In the genomic region with DNA sequence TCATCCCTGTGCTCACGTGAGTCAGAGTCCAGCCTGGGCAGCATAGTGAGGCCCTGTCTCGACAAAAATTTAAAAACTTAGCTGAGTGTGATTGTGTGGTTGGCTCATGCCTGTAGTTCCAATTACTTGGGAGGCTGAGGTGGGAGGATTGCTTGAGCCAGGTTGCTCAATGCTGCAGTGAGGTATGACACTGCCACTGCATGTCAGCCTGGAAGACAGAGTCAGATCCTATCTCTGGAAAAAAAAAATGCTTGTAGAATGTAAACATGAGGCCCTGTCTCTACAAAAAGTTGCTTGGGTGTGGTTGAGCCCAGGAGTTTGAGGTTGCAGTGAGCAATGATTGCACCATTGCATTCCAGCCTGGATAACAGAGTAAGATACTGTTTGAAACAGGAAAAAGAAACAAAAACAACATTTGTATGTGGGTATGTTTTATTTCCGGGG, we compare ENCODE assay signal across 1 cellular context.
TF ChIP-seq lines count a peak whose summit lies in the region.

No MANE protein-coding gene starts in this region.

TF ChIP-seq in K562, 482 proteins besides CTCF, POLR2A, EP300 and RAD21 (continued from another document):
- TF ChIP-seq, protein P1, sequence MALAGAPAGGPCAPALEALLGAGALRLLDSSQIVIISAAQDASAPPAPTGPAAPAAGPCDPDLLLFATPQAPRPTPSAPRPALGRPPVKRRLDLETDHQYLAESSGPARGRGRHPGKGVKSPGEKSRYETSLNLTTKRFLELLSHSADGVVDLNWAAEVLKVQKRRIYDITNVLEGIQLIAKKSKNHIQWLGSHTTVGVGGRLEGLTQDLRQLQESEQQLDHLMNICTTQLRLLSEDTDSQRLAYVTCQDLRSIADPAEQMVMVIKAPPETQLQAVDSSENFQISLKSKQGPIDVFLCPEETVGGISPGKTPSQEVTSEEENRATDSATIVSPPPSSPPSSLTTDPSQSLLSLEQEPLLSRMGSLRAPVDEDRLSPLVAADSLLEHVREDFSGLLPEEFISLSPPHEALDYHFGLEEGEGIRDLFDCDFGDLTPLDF (CRISPR knock-in tag; IDR thresholded peaks at IDR 0.05) = no peak
- TF ChIP-seq NCOR1 (IDR thresholded peaks at IDR 0.05) (no peak), ATF1 (CRISPR knock-in tag; IDR thresholded peaks at IDR 0.05) (no peak), ATF1 (tag; IDR thresholded peaks at IDR 0.05) (peak; percentile 57), SOX6 (IDR thresholded peaks at IDR 0.05) (peak; percentile 81), CBFA2T2 (conservative IDR thresholded peaks at IDR 0.05) (no peak), OTX1 (CRISPR knock-in tag; IDR thresholded peaks at IDR 0.05) (no peak), ZNF121 (CRISPR knock-in tag; conservative IDR thresholded peaks at IDR 0.05) (0 out of 2 replicates have a peak, but pooled peaks have one; percentile 8), ZBTB1 (CRISPR knock-in tag; IDR thresholded peaks at IDR 0.05; ENCODE audit: borderline replicate concordance, low read depth) (no peak), BHLHE40 (IDR thresholded peaks at IDR 0.05; ENCODE audit: low read length) (peak; percentile 36; the same call in 1 of the 2 replicates), CCNT2 (IDR thresholded peaks at IDR 0.05; ENCODE audit: borderline replicate concordance, extremely low read depth, insufficient read length, low read depth, low read length) (no peak), FOXM1 (IDR thresholded peaks at IDR 0.05; ENCODE audit: low read depth) (no peak), FOXM1 (CRISPR knock-in tag; IDR thresholded peaks at IDR 0.05; ENCODE audit: low read depth) (no peak), ZNF212 (CRISPR knock-in tag; IDR thresholded peaks at IDR 0.05) (no peak), NFE2L1 (tag; IDR thresholded peaks at IDR 0.05; ENCODE audit: borderline replicate concordance, low read depth) (no peak), ZNF639 (CRISPR knock-in tag; conservative IDR thresholded peaks at IDR 0.05 in 1 of 2, IDR thresholded peaks at IDR 0.05 in 1 of 2) (peak in 1 of 2 experiments; percentile 66; a peak in 1 of 4 replicates), FOXJ2 (tag; IDR thresholded peaks at IDR 0.05) (peak; percentile 94), ZNF644 (tag; IDR thresholded peaks at IDR 0.05; ENCODE audit: low read depth) (0 out of 2 replicates have a peak, but pooled peaks have one; percentile 58), ZNF589 (CRISPR knock-in tag; IDR thresholded peaks at IDR 0.05; ENCODE audit: low read depth) (peak; percentile 57; the same call in 1 of the 2 replicates), MYBL2 (IDR thresholded peaks at IDR 0.05; ENCODE audit: low read depth) (no peak), MYBL2 (CRISPR knock-in tag; IDR thresholded peaks at IDR 0.05; ENCODE audit: borderline replicate concordance) (no peak), ZNF253 (CRISPR knock-in tag; conservative IDR thresholded peaks at IDR 0.05) (no peak), ARID1B (IDR thresholded peaks at IDR 0.05) (peak; percentile 47; the same call in 1 of the 2 replicates), SUPT5H (IDR thresholded peaks at IDR 0.05) (no peak), KLF6 (CRISPR knock-in tag; IDR thresholded peaks at IDR 0.05; ENCODE audit: borderline replicate concordance) (peak; percentile 30; the same call in 1 of the 2 replicates), ZEB2 (IDR thresholded peaks at IDR 0.05) (peak; percentile 69), TEAD1 (CRISPR knock-in tag; IDR thresholded peaks at IDR 0.05) (peak in 1 of 2 experiments; percentile 89; a peak in 3 of 4 replicates), CCAR2 (IDR thresholded peaks at IDR 0.05; ENCODE audit: low read depth, low read length) (no peak), COPS2 (conservative IDR thresholded peaks at IDR 0.05) (no peak), JUND (IDR thresholded peaks at IDR 0.05; ENCODE audit: borderline replicate concordance, low read depth, low read length) (peak; percentile 56; the same call in 1 of the 2 replicates), JUND (tag; IDR thresholded peaks at IDR 0.05; ENCODE audit: borderline replicate concordance, low read depth, low read length) (peak; percentile 45; the same call in 1 of the 3 replicates), SMAD4 (CRISPR knock-in tag; conservative IDR thresholded peaks at IDR 0.05) (peak; percentile 68), NR2C1 (IDR thresholded peaks at IDR 0.05) (no peak), NR2C1 (tag; IDR thresholded peaks at IDR 0.05) (peak; percentile 31; the same call in 1 of the 2 replicates), FOSL1 (tag; conservative IDR thresholded peaks at IDR 0.05) (peak; percentile 79), GTF2A2 (tag; IDR thresholded peaks at IDR 0.05) (no peak), GABPA (tag; conservative IDR thresholded peaks at IDR 0.05; ENCODE audit: low read depth) (peak; percentile 42; the same call in 1 of the 2 replicates), ADNP (tag; IDR thresholded peaks at IDR 0.05) (0 out of 2 replicates have a peak, but pooled peaks have one; percentile 12), ZNF124 (CRISPR knock-in tag; IDR thresholded peaks at IDR 0.05) (no peak), ZNF217 (CRISPR knock-in tag; IDR thresholded peaks at IDR 0.05) (no peak), MAZ (CRISPR knock-in tag; conservative IDR thresholded peaks at IDR 0.05 in 1 of 2, IDR thresholded peaks at IDR 0.05 in 1 of 2) (no peak), TRIM28 (IDR thresholded peaks at IDR 0.05) (no peak), NR2C2 (CRISPR knock-in tag; IDR thresholded peaks at IDR 0.05) (no peak), NR2C2 (tag; IDR thresholded peaks at IDR 0.05) (peak; percentile 38; the same call in 1 of the 2 replicates), FOXA3 (CRISPR knock-in tag; conservative IDR thresholded peaks at IDR 0.05 in 1 of 2, IDR thresholded peaks at IDR 0.05 in 1 of 2) (peak; percentile 75 to 89; a peak in 3 of 4 replicates)
- TF ChIP-seq, protein P2, sequence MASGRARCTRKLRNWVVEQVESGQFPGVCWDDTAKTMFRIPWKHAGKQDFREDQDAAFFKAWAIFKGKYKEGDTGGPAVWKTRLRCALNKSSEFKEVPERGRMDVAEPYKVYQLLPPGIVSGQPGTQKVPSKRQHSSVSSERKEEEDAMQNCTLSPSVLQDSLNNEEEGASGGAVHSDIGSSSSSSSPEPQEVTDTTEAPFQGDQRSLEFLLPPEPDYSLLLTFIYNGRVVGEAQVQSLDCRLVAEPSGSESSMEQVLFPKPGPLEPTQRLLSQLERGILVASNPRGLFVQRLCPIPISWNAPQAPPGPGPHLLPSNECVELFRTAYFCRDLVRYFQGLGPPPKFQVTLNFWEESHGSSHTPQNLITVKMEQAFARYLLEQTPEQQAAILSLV (tag; IDR thresholded peaks at IDR 0.05) = peak; percentile 70
- TF ChIP-seq, protein P3, sequence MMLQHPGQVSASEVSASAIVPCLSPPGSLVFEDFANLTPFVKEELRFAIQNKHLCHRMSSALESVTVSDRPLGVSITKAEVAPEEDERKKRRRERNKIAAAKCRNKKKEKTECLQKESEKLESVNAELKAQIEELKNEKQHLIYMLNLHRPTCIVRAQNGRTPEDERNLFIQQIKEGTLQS (IDR thresholded peaks at IDR 0.05) = peak; percentile 75
- TF ChIP-seq, protein P3 (CRISPR knock-in tag; conservative IDR thresholded peaks at IDR 0.05) = no peak
- TF ChIP-seq, protein P4, sequence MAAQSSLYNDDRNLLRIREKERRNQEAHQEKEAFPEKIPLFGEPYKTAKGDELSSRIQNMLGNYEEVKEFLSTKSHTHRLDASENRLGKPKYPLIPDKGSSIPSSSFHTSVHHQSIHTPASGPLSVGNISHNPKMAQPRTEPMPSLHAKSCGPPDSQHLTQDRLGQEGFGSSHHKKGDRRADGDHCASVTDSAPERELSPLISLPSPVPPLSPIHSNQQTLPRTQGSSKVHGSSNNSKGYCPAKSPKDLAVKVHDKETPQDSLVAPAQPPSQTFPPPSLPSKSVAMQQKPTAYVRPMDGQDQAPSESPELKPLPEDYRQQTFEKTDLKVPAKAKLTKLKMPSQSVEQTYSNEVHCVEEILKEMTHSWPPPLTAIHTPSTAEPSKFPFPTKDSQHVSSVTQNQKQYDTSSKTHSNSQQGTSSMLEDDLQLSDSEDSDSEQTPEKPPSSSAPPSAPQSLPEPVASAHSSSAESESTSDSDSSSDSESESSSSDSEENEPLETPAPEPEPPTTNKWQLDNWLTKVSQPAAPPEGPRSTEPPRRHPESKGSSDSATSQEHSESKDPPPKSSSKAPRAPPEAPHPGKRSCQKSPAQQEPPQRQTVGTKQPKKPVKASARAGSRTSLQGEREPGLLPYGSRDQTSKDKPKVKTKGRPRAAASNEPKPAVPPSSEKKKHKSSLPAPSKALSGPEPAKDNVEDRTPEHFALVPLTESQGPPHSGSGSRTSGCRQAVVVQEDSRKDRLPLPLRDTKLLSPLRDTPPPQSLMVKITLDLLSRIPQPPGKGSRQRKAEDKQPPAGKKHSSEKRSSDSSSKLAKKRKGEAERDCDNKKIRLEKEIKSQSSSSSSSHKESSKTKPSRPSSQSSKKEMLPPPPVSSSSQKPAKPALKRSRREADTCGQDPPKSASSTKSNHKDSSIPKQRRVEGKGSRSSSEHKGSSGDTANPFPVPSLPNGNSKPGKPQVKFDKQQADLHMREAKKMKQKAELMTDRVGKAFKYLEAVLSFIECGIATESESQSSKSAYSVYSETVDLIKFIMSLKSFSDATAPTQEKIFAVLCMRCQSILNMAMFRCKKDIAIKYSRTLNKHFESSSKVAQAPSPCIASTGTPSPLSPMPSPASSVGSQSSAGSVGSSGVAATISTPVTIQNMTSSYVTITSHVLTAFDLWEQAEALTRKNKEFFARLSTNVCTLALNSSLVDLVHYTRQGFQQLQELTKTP (IDR thresholded peaks at IDR 0.05; ENCODE audit: low read depth in 1 of 2, partially characterized antibody in 2 of 2) = peak in 1 of 2 experiments; percentile 33
- TF ChIP-seq, protein P5, sequence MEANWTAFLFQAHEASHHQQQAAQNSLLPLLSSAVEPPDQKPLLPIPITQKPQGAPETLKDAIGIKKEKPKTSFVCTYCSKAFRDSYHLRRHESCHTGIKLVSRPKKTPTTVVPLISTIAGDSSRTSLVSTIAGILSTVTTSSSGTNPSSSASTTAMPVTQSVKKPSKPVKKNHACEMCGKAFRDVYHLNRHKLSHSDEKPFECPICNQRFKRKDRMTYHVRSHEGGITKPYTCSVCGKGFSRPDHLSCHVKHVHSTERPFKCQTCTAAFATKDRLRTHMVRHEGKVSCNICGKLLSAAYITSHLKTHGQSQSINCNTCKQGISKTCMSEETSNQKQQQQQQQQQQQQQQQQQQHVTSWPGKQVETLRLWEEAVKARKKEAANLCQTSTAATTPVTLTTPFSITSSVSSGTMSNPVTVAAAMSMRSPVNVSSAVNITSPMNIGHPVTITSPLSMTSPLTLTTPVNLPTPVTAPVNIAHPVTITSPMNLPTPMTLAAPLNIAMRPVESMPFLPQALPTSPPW (CRISPR knock-in tag; IDR thresholded peaks at IDR 0.05) = 0 out of 2 replicates have a peak, but pooled peaks have one; percentile 6
TF ChIP-seq in K562: peak in this region for 53.
